Comparison of ENCODE assay signal across 7 cellular contexts in the genomic region with DNA sequence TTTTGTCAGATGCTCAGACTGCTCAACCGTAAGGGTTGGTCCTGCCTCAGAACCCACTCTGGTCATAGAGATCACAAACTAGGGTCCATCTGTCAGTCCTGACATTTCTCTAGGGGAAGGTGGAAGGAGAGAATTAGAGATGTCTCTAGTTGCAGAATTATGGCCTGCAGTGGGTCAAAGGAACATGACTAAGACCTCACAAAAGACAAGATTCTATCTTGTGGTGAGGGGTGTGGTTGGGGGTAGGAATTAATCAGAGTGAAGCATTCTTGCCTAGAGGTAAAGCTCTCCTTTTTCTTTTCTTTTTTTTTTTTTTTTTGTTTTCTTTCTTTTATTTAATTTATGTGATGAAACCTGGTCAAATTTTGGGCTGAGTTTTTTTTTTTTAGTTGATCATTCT.
DNase-seq lines count a peak whose midpoint lies in the region; ATAC-seq, FAIRE-seq and TF ChIP-seq lines count a peak whose summit lies in the region.
"Not testable (repeated sequence)": the region's sequence is repeated elsewhere in the genome, so short reads cannot be mapped to it uniquely, and the experiment has no call there.

No MANE protein-coding gene starts in this region.

- not testable (repeated sequence) for H3K27ac ChIP-seq in mammary epithelial cell (ENCODE audit: insufficient read depth, low read depth, low read length); keratinocyte (ENCODE audit: control insufficient read depth, insufficient read depth, low read length)

- not testable (repeated sequence) for H3K4me1 Mint-ChIP-seq in Caco-2 (ENCODE audit: low read depth, unreplicated experiment); activated T-helper 17 cell treated with anti-CD3 and anti-CD28 coated beads, Interleukin-2, amount 50 U/mL, for 72 hours

- ATAC-seq in activated T-helper 17 cell treated with anti-CD3 and anti-CD28 coated beads, Interleukin-2, amount 50 U/mL, for 72 hours (replicated peaks), result peak; percentile 57

- not testable (repeated sequence) for TF ChIP-seq CTCF in Caco-2 (IDR thresholded peaks at IDR 0.05; ENCODE audit: insufficient read depth in 1 of 2, low read depth in 1 of 2, low read length in 1 of 2, severe bottlenecking in 1 of 2, unreplicated experiment in 1 of 2); mammary epithelial cell (conservative IDR thresholded peaks at IDR 0.05 in 1 of 2, IDR thresholded peaks at IDR 0.05 in 1 of 2; ENCODE audit: extremely low read depth in 1 of 2, insufficient read depth in 1 of 2, low read depth in 1 of 2, low read length in 2 of 2); keratinocyte (optimal IDR thresholded peaks at IDR 0.05 in 1 of 3, IDR thresholded peaks at IDR 0.05 in 1 of 3, conservative IDR thresholded peaks at IDR 0.05 in 1 of 3; ENCODE audit: extremely low read depth in 1 of 3, insufficient read depth in 2 of 3, low read length in 3 of 3)

- FAIRE-seq in keratinocyte (lab: Jason Lieb, UNC) (peak; percentile 93), urothelium cell line (lab: Jason Lieb, UNC) (peak; percentile 82)

- not testable (repeated sequence) for DNase-seq in Caco-2; keratinocyte (ENCODE audit: low read depth, low spot score); urothelium cell line (ENCODE audit: low spot score)
- DNase-seq in RPMI7951 (ENCODE audit: low read depth), result peak; percentile 30
- peak; percentile 20 for DNase-seq in mammary epithelial cell
- DNase-seq in renal cortical epithelial cell (ENCODE audit: low read depth), result peak; percentile 26

- H3K27me3 ChIP-seq in Caco-2 (replicated peaks; ENCODE audit: control insufficient read depth, insufficient read depth, low read length); mammary epithelial cell (ENCODE audit: insufficient read depth, low read length); keratinocyte (ENCODE audit: control insufficient read depth, extremely low read depth, insufficient read depth, low read length): not testable (repeated sequence)

- not testable (repeated sequence) for H3K79me2 ChIP-seq in mammary epithelial cell (ENCODE audit: insufficient read depth, low read length); keratinocyte (ENCODE audit: control insufficient read depth, insufficient read depth, low read length)

- H3K27me3 Mint-ChIP-seq in Caco-2 (ENCODE audit: insufficient read depth, unreplicated experiment); activated T-helper 17 cell treated with anti-CD3 and anti-CD28 coated beads, Interleukin-2, amount 50 U/mL, for 72 hours: not testable (repeated sequence)

- not testable (repeated sequence) for H3K9ac ChIP-seq in mammary epithelial cell (ENCODE audit: insufficient read depth, low read length); keratinocyte (ENCODE audit: control insufficient read depth, extremely low read depth, insufficient read depth, low read length)

- H3K4me3 Mint-ChIP-seq in Caco-2 (ENCODE audit: unreplicated experiment); activated T-helper 17 cell treated with anti-CD3 and anti-CD28 coated beads, Interleukin-2, amount 50 U/mL, for 72 hours: not testable (repeated sequence)

- CTCF ChIA-PET in Caco-2 (lab: Charles Lee); mammary epithelial cell (lab: Charles Lee; ENCODE audit: low non-redundant PET): not testable (repeated sequence)

- H2AFZ ChIP-seq in mammary epithelial cell (ENCODE audit: low read depth, low read length); keratinocyte (ENCODE audit: control insufficient read depth, low read length): not testable (repeated sequence)

- not testable (repeated sequence) for H4K20me1 ChIP-seq in mammary epithelial cell (ENCODE audit: insufficient read depth, low read length); keratinocyte (ENCODE audit: control insufficient read depth, extremely low read depth, insufficient read depth, low read length)

- dilution Hi-C loops in mammary epithelial cell (cut with HindIII; ENCODE audit: low sequenced_read_pairs); keratinocyte (cut with MboI; ENCODE audit: extremely low pct_ligation_motif_present, low sequenced_read_pairs): not testable (repeated sequence)

- not testable (repeated sequence) for H3K9me3 Mint-ChIP-seq in Caco-2 (ENCODE audit: unreplicated experiment); activated T-helper 17 cell treated with anti-CD3 and anti-CD28 coated beads, Interleukin-2, amount 50 U/mL, for 72 hours

- H3K4me1 ChIP-seq in Caco-2 (peaks cover 44% of the 10 kb centered on the region), keratinocyte (ENCODE audit: control insufficient read depth, extremely low read depth, insufficient read depth, low read length) (peaks cover 16% of the 10 kb centered on the region)
- H3K4me1 ChIP-seq in mammary epithelial cell (ENCODE audit: insufficient read depth, low read length), result not testable (repeated sequence)

- not testable (repeated sequence) for H3K36me3 Mint-ChIP-seq in Caco-2 (ENCODE audit: insufficient read depth, unreplicated experiment); activated T-helper 17 cell treated with anti-CD3 and anti-CD28 coated beads, Interleukin-2, amount 50 U/mL, for 72 hours (ENCODE audit: low read depth)

- H3K9me1 ChIP-seq in keratinocyte (ENCODE audit: control insufficient read depth, extremely low read depth, insufficient read depth, low read length), result not testable (repeated sequence)

- H3K9me3 ChIP-seq in Caco-2, result peaks cover 11% of the 10 kb centered on the region
- H3K9me3 ChIP-seq in mammary epithelial cell (replicated peaks; ENCODE audit: insufficient read depth, low read length); keratinocyte (ENCODE audit: control insufficient read depth, low read depth, low read length): not testable (repeated sequence)

- not testable (repeated sequence) for H3K4me3 ChIP-seq in Caco-2 (ENCODE audit: low read depth, low read length); mammary epithelial cell (replicated peaks in 1 of 3; ENCODE audit: insufficient read depth in 1 of 3, low read depth in 2 of 3, low read length in 3 of 3); keratinocyte (ENCODE audit: control insufficient read depth in 2 of 3, extremely low read depth in 1 of 3, insufficient read depth in 2 of 3, low read depth in 1 of 3, low read length in 3 of 3)

- WGBS in mammary epithelial cell (ENCODE audit: low coverage, missing lambda C conversion rate), result 100% methylated on average over 1 of the region's 1 CpG

- intact Hi-C loops in Caco-2 (cut with micrococcal nuclease; ENCODE audit: unreplicated experiment); mammary epithelial cell (cut with micrococcal nuclease): not testable (repeated sequence)

- H3K27ac Mint-ChIP-seq in Caco-2 (ENCODE audit: unreplicated experiment), result peak overlapping the region; percentile 69
- H3K27ac Mint-ChIP-seq in activated T-helper 17 cell treated with anti-CD3 and anti-CD28 coated beads, Interleukin-2, amount 50 U/mL, for 72 hours, result not testable (repeated sequence)

- not testable (repeated sequence) for BruUV-seq in Caco-2 (replicated peaks; lab: Mats Ljungman, UMichigan); mammary epithelial cell (replicated peaks; lab: Mats Ljungman, UMichigan)

- not testable (repeated sequence) for H3K4me2 ChIP-seq in mammary epithelial cell (ENCODE audit: insufficient read depth, low read depth, low read length); keratinocyte (ENCODE audit: control insufficient read depth, extremely low read depth, insufficient read depth, low read depth, low read length)

- POLR2A ChIA-PET in Caco-2 (lab: Charles Lee), result not testable (repeated sequence)

- in situ Hi-C loops in mammary epithelial cell (cut with MboI; ENCODE audit: low sequenced_read_pairs in 2 of 2), result not testable (repeated sequence)

- not testable (repeated sequence) for H3K36me3 ChIP-seq in Caco-2 (ENCODE audit: control insufficient read depth, insufficient read depth, low read length); mammary epithelial cell (ENCODE audit: insufficient read depth, low read length); keratinocyte (ENCODE audit: control insufficient read depth in 2 of 2, extremely low read depth in 1 of 2, insufficient read depth in 2 of 2, low read length in 2 of 2)
